In the genomic region with DNA sequence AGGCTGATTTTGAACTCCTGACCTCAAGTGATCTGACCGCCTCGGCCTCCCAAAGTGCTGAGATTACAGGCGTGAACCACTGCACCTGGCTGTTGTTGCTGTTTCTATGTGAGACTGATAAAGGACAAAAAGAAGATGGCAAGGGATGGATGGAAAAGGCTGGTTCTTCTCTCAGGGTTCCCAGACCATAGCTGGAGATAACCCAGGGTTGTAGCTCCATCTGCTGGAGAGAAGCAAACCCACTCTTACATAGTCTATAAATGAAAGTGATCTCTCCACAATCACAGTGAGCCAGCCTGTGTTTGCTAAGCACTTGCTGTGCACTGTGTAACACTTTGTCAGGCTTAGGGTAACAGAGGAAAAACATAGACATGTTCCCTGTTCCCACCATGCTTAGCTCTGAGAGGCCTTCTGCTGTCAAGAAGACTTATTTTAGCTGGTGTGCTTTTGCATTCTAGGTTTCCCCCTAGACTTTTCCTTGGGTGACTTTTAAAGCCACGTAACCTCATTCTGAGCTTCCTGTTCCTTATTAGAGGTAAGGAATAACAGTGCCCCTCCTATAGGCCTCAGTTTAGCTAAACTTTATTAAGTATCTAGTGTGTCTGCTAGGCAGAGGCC, we compare ENCODE assay signal across 1 cellular context.
TF ChIP-seq lines count a peak whose summit lies in the region.

No MANE protein-coding gene starts in this region.

TF ChIP-seq in WTC11, 78 proteins besides CTCF, POLR2A, EP300 and RAD21 (continued from another document):
- TF ChIP-seq, protein P1, sequence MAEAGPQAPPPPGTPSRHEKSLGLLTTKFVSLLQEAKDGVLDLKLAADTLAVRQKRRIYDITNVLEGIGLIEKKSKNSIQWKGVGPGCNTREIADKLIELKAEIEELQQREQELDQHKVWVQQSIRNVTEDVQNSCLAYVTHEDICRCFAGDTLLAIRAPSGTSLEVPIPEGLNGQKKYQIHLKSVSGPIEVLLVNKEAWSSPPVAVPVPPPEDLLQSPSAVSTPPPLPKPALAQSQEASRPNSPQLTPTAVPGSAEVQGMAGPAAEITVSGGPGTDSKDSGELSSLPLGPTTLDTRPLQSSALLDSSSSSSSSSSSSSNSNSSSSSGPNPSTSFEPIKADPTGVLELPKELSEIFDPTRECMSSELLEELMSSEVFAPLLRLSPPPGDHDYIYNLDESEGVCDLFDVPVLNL (CRISPR knock-in tag; IDR thresholded peaks at IDR 0.05; ENCODE audit: borderline replicate concordance, low read depth), result no peak
- TF ChIP-seq, protein P2, sequence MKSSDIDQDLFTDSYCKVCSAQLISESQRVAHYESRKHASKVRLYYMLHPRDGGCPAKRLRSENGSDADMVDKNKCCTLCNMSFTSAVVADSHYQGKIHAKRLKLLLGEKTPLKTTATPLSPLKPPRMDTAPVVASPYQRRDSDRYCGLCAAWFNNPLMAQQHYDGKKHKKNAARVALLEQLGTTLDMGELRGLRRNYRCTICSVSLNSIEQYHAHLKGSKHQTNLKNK (CRISPR knock-in tag; IDR thresholded peaks at IDR 0.05), result no peak
- TF ChIP-seq, protein P3, sequence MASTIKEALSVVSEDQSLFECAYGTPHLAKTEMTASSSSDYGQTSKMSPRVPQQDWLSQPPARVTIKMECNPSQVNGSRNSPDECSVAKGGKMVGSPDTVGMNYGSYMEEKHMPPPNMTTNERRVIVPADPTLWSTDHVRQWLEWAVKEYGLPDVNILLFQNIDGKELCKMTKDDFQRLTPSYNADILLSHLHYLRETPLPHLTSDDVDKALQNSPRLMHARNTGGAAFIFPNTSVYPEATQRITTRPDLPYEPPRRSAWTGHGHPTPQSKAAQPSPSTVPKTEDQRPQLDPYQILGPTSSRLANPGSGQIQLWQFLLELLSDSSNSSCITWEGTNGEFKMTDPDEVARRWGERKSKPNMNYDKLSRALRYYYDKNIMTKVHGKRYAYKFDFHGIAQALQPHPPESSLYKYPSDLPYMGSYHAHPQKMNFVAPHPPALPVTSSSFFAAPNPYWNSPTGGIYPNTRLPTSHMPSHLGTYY (CRISPR knock-in tag; IDR thresholded peaks at IDR 0.05), result no peak
- no peak for TF ChIP-seq NR2C2 (CRISPR knock-in tag; IDR thresholded peaks at IDR 0.05)
